Comparison of ENCODE assay signal across 13 cellular contexts in the genomic region with DNA sequence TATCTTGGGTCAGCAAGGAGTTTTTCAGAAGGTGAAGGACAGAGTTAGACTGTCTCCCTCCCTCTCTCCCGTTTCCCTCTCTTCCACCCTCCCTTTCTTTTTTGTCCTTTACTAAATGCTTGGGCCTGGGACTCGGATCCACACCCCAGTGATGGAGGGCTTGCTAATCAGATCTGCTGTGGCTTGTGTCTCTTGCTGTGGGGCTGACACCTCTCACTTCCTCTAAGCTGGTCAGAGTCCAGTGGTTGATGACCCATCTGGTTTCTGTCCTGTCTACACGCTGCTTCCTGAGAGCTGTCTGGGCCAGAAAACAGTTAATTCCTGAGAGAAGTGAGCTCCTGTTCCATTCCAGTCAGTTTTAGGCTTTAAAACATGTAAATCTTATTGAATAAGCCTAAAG. TPM values are rescaled to one million over a fixed set of nuclear protein-coding genes. Genes with fewer than 3 reads are reported as not detected.
DNase-seq lines count a peak whose midpoint lies in the region; ATAC-seq and TF ChIP-seq lines count a peak whose summit lies in the region.
"Had no signal": no experiment of that assay in that cellular context is flagged by ENCODE, and none has a peak within 500 bp of the region (broad histone marks: within the 10 kb centered on the region; RNA-seq: fewer than 3 reads in every experiment).

No MANE protein-coding gene starts in this region.

- CTCF ChIA-PET in CD8-positive, alpha-beta T cell (lab: Charles Lee), result interaction anchor here (2.7 kb wide), 1 partner anchor 8 kb away, joined by 22 read pairs; no protein-coding TSS in a partner anchor

- no peaks in the 10 kb centered on the region for H3K27me3 Mint-ChIP-seq in CD8-positive, alpha-beta T cell (ENCODE audit: low read depth)
- H3K27me3 Mint-ChIP-seq in effector memory CD8-positive, alpha-beta T cell, result no peaks in the 10 kb centered on the region

- no peak overlapping the region for H3K4me3 ChIP-seq in CD8-positive, alpha-beta T cell (ENCODE audit: low read depth, low read length)
- no peak overlapping the region for H3K4me3 ChIP-seq in prostate gland

- 83% methylated on average over 3 of the region's 3 CpGs for WGBS in prostate gland

- no peaks in the 10 kb centered on the region for H3K27me3 ChIP-seq in CD8-positive, alpha-beta T cell (ENCODE audit: insufficient read depth, low read length)
- H3K27me3 ChIP-seq in prostate gland (replicated peaks; ENCODE audit: insufficient read depth), result no peaks in the 10 kb centered on the region
- H3K27me3 ChIP-seq: neutrophil had no signal

- H3K36me3 ChIP-seq in CD8-positive, alpha-beta T cell (ENCODE audit: insufficient read depth, low read length), result peaks cover 6% of the 10 kb centered on the region
- H3K36me3 ChIP-seq in prostate gland, result no peaks in the 10 kb centered on the region

- no peak for TF ChIP-seq POLR2A in prostate gland (IDR thresholded peaks at IDR 0.05)

- no peak for ATAC-seq in CD8-positive, alpha-beta T cell
- no peak for ATAC-seq in effector memory CD8-positive, alpha-beta T cell (replicated peaks)

- peak overlapping the region; percentile 63 for H3K4me3 Mint-ChIP-seq in CD8-positive, alpha-beta T cell
- peak overlapping the region in 1 of 2 donors; percentile 63 for H3K4me3 Mint-ChIP-seq in effector memory CD8-positive, alpha-beta T cell
- H3K4me3 Mint-ChIP-seq: activated naive CD4-positive, alpha-beta T cell treated with anti-CD3 and anti-CD28 coated beads for 36 hours had no signal

- H3K4me1 ChIP-seq in CD8-positive, alpha-beta T cell (ENCODE audit: insufficient read depth, low read length), result peaks cover 4% of the 10 kb centered on the region
- H3K4me1 ChIP-seq in prostate gland (replicated peaks), result no peaks in the 10 kb centered on the region

- no peak overlapping the region for H3K27ac ChIP-seq in CD8-positive, alpha-beta T cell (ENCODE audit: low read depth, low read length)
- H3K27ac ChIP-seq in prostate gland, result peak overlapping the region; percentile 31 to 69
- H3K27ac ChIP-seq: neutrophil had no signal

- intact Hi-C loops in CD8-positive, alpha-beta T cell (cut with DNase I, micrococcal nuclease), result no loop called here
- intact Hi-C loops in prostate gland (cut with DNase I), result loop anchor here (10.0 kb wide), 1 partner anchor 1507 kb away; no protein-coding TSS in a partner anchor

- no peaks in the 10 kb centered on the region for H3K9me3 Mint-ChIP-seq in CD8-positive, alpha-beta T cell
- no peaks in the 10 kb centered on the region for H3K9me3 Mint-ChIP-seq in effector memory CD8-positive, alpha-beta T cell

- TF ChIP-seq CTCF in CD8-positive, alpha-beta T cell (IDR thresholded peaks at IDR 0.05), result no peak
- no peak for TF ChIP-seq CTCF in prostate gland (IDR thresholded peaks at IDR 0.05)

- no peaks in the 10 kb centered on the region for H3K9me3 ChIP-seq in CD8-positive, alpha-beta T cell (ENCODE audit: low read length)
- no peaks in the 10 kb centered on the region for H3K9me3 ChIP-seq in prostate gland
- H3K9me3 ChIP-seq: neutrophil had no signal

- POLR2A ChIA-PET in CD8-positive, alpha-beta T cell (lab: Charles Lee), result no interaction called here

- H3K4me1 Mint-ChIP-seq in CD8-positive, alpha-beta T cell (ENCODE audit: low read depth), result peaks cover 37% of the 10 kb centered on the region
- H3K4me1 Mint-ChIP-seq in effector memory CD8-positive, alpha-beta T cell (ENCODE audit: low read depth in 2 of 2), result peaks cover 26 to 38% of the 10 kb centered on the region in 2 donors

- no peak overlapping the region for H3K27ac Mint-ChIP-seq in CD8-positive, alpha-beta T cell
- peak overlapping the region; percentile 78 to 81 for H3K27ac Mint-ChIP-seq in effector memory CD8-positive, alpha-beta T cell
- H3K27ac Mint-ChIP-seq: activated naive CD4-positive, alpha-beta T cell treated with anti-CD3 and anti-CD28 coated beads for 36 hours had no signal

- H3K36me3 Mint-ChIP-seq in CD8-positive, alpha-beta T cell, result peaks cover 55% of the 10 kb centered on the region
- H3K36me3 Mint-ChIP-seq in effector memory CD8-positive, alpha-beta T cell (ENCODE audit: insufficient read depth), result peaks cover 17% of the 10 kb centered on the region

- no peak for DNase-seq in CD8-positive, alpha-beta T cell
- DNase-seq in MV-4-11 (lab: John Stamatoyannopoulos, UW) (peak; percentile 56), prostate gland (ENCODE audit: low spot score) (no peak), DMS153 treated with DMSO at 0.1 percent for 48 hours (lab: John Stamatoyannopoulos, UW; ENCODE audit: unreplicated experiment) (no peak), NCI-H1930 (lab: John Stamatoyannopoulos, UW) (no peak), NCI-H2171 treated with DMSO at 0.1 percent for 48 hours (lab: John Stamatoyannopoulos, UW) (no peak), NCI-H82 treated with DMSO at 0.1 percent for 48 hours (lab: John Stamatoyannopoulos, UW; ENCODE audit: unreplicated experiment) (no peak)
- DNase-seq in effector memory CD8-positive, alpha-beta T cell, result no peak
- DNase-seq: activated naive CD4-positive, alpha-beta T cell treated with anti-CD3 and anti-CD28 coated beads for 36 hours; DMS79 treated with DMSO at 0.1 percent for 48 hours; foreskin melanocyte; stimulated activated CD8-positive, alpha-beta memory T cell treated with anti-CD3 and anti-CD28 coated beads, Interleukin-4, amount 100 ng/mL, for 48 hours had no signal

RNA-seq across cellular contexts. Expression of gene TRAK1, which starts 0.8 kb away (rescaled TPM):
- 10 to 100 TPM; 21.6 to 22.8 TPM for total RNA-seq in CD8-positive, alpha-beta T cell
- 10 to 100 TPM; 35.6 to 80.3 TPM for total RNA-seq in prostate gland
